8 cellular contexts compared by ENCODE assay signal in genomic region chr6:123316733-123317323, GRCh38.
DNase-seq lines count a peak whose midpoint lies in the region; ATAC-seq, FAIRE-seq and TF ChIP-seq lines count a peak whose summit lies in the region.

No MANE protein-coding gene starts in this region.

- no peak overlapping the region for H3K9ac ChIP-seq in GM12878 (ENCODE audit: control insufficient read depth, insufficient read depth, low read length)

- WGBS in GM12878 (ENCODE audit: insufficient coverage, insufficient replicate concordance, low lambda C conversion rate, missing lambda C conversion rate): 2% methylated on average over 2 of the region's 2 CpGs

- no peak overlapping the region for H3K4me3 ChIP-seq in GM12878

- DNase-seq in G401 (ENCODE audit: low spot score) (peak; percentile 50), MV-4-11 (lab: John Stamatoyannopoulos, UW) (peak; percentile 1), GM12878 (ENCODE audit: low read depth, low spot score) (no peak), nephron progenitor cell (no peak), activated T-cell treated with anti-CD3 and anti-CD28 coated beads for 4 hours (no peak)
- no peak for DNase-seq in activated CD8-positive, alpha-beta memory T cell treated with anti-CD3 and anti-CD28 coated beads, Interleukin-2, amount 50 U/mL, for 48 hours

- no peaks in the 10 kb centered on the region for H3K9me3 ChIP-seq in GM12878 (replicated peaks; ENCODE audit: control insufficient read depth, insufficient read depth, low read length)

- H2AFZ ChIP-seq in GM12878 (ENCODE audit: control insufficient read depth, low read depth, low read length): no peak overlapping the region

- H3K36me3 Mint-ChIP-seq in nephron progenitor cell (ENCODE audit: low read depth): no peaks in the 10 kb centered on the region

- H3K27me3 ChIP-seq in GM12878 (replicated peaks in 1 of 2; ENCODE audit: control insufficient read depth in 2 of 2, insufficient read depth in 2 of 2, low read length in 1 of 2): no peaks in the 10 kb centered on the region

- BruUV-seq in GM12878 (replicated peaks; lab: Mats Ljungman, UMichigan): no TSS peak

- POLR2A ChIA-PET in GM12878 (lab: Charles Lee): no interaction called here

- no peaks in the 10 kb centered on the region for H4K20me1 ChIP-seq in GM12878 (ENCODE audit: control insufficient read depth, insufficient read depth)

- H3K36me3 ChIP-seq in GM12878 (ENCODE audit: control insufficient read depth in 2 of 2, insufficient read depth in 2 of 2, low read length in 1 of 2): no peaks in the 10 kb centered on the region

- H3K27me3 Mint-ChIP-seq in nephron progenitor cell (ENCODE audit: low read depth, poor library complexity): no peaks in the 10 kb centered on the region

- no peak for TF ChIP-seq POLR2A in GM12878 (IDR thresholded peaks at IDR 0.05; ENCODE audit: low read depth, low read length)

- H3K27ac Mint-ChIP-seq in nephron progenitor cell: no peak overlapping the region

- H3K4me1 ChIP-seq in GM12878 (ENCODE audit: control insufficient read depth, insufficient read depth, low read length): no peaks in the 10 kb centered on the region

- no peak for TF ChIP-seq EP300 in GM12878 (IDR thresholded peaks at IDR 0.05; ENCODE audit: borderline replicate concordance in 1 of 2, control insufficient read depth in 1 of 2, low read depth in 2 of 2, low read length in 2 of 2)

- FAIRE-seq in GM12878 (lab: Jason Lieb, UNC): peak; percentile 75

- intact Hi-C loops in GM12878 (cut with micrococcal nuclease; ENCODE audit: unreplicated experiment): loop anchor here (2.0 to 5.0 kb wide), 2 partner anchors 370 to 586 kb away; no protein-coding TSS in a partner anchor

- H3K4me2 ChIP-seq in GM12878 (ENCODE audit: control insufficient read depth, insufficient read depth): no peak overlapping the region

- H3K27ac ChIP-seq in GM12878 (ENCODE audit: control insufficient read depth, insufficient read depth): no peak overlapping the region

- no peak for ATAC-seq in GM12878
- no peak for ATAC-seq in GM19351 (IDR thresholded peaks at IDR 0.05; ENCODE audit: unreplicated experiment)
- no peak for ATAC-seq in HG02763 (IDR thresholded peaks at IDR 0.05; ENCODE audit: unreplicated experiment)

- TF ChIP-seq CTCF in GM12878 (IDR thresholded peaks at IDR 0.05 in 2 of 3, conservative IDR thresholded peaks at IDR 0.05 in 1 of 3; ENCODE audit: control insufficient read depth in 2 of 3, extremely low read depth in 1 of 3, insufficient read depth in 1 of 3, low read depth in 3 of 3, low read length in 3 of 3): peak in 1 of 3 experiments; percentile 26; a peak in 3 of 6 replicates
- TF ChIP-seq CTCF in nephron progenitor cell (IDR thresholded peaks at IDR 0.05): peak; percentile 69

- no peak overlapping the region for H3K4me3 Mint-ChIP-seq in nephron progenitor cell

- no peaks in the 10 kb centered on the region for H3K4me1 Mint-ChIP-seq in nephron progenitor cell

- in situ Hi-C loops in G401 (cut with HindIII; ENCODE audit: low sequenced_read_pairs) (no loop called here), GM12878 (cut with MboI) (loop anchor here (10.0 kb wide), 1 partner anchor 452 kb away; no protein-coding TSS in a partner anchor)

- TF ChIP-seq RAD21 in GM12878 (IDR thresholded peaks at IDR 0.05; ENCODE audit: insufficient read depth, low read depth, low read length): peak; percentile 50; the same call in 1 of the 2 replicates

- H3K9me3 Mint-ChIP-seq in nephron progenitor cell: no peaks in the 10 kb centered on the region

- H3K79me2 ChIP-seq in GM12878 (ENCODE audit: control insufficient read depth, insufficient read depth, low read length): no peaks in the 10 kb centered on the region

- SMC1A ChIA-PET in GM12878 (lab: Charles Lee; ENCODE audit: uncharacterized antibody, unreplicated experiment): interaction anchor here (0.7 to 5.8 kb wide), 4 partner anchors 27 to 447 kb away, joined by 3 to 77 read pairs (median 6); no protein-coding TSS in a partner anchor

- RAD21 ChIA-PET in GM12878 (lab: Charles Lee; ENCODE audit: unreplicated experiment): interaction anchor here (0.6 to 6.0 kb wide), 4 partner anchors 339 to 447 kb away, joined by 3 to 91 read pairs (median 3); no protein-coding TSS in a partner anchor

- CTCF ChIA-PET in GM12878 (lab: Yijun Ruan, JAX): interaction anchor here (0.6 to 6.0 kb wide), 9 partner anchors 9 to 586 kb away, joined by 3 to 175 read pairs (median 4); no protein-coding TSS in a partner anchor

TF ChIP-seq in GM12878, 131 proteins besides CTCF, POLR2A, EP300 and RAD21:
- TF ChIP-seq ZNF274 (IDR thresholded peaks at IDR 0.05; ENCODE audit: insufficient read depth, insufficient read length): no peak
- TF ChIP-seq RUNX3 (IDR thresholded peaks at IDR 0.05; ENCODE audit: low read length): no peak
- TF ChIP-seq RELA (IDR thresholded peaks at IDR 0.05; ENCODE audit: borderline replicate concordance, partially characterized antibody): no peak
- TF ChIP-seq IKZF2 (IDR thresholded peaks at IDR 0.05): no peak
- TF ChIP-seq ZBTB40 (IDR thresholded peaks at IDR 0.05; ENCODE audit: borderline replicate concordance): no peak
- peak; percentile 50; the same call in 1 of the 2 replicates for TF ChIP-seq SMC3 (IDR thresholded peaks at IDR 0.05; ENCODE audit: borderline replicate concordance, low read length)

Comparison
In these comparisons a context has a peak if more than half of its experiments do, and no peak if none do; other contexts are left out.
1. DNase-seq: peak in G401 (single experiment) and MV-4-11 (single experiment); none in GM12878 (single experiment), nephron progenitor cell (single experiment), activated CD8-positive, alpha-beta memory T cell treated with anti-CD3 and anti-CD28 coated beads, Interleukin-2, amount 50 U/mL, for 48 hours (single experiment) and activated T-cell treated with anti-CD3 and anti-CD28 coated beads for 4 hours (single experiment).